ENCODE assay signal across 8 cellular contexts in the genomic region with DNA sequence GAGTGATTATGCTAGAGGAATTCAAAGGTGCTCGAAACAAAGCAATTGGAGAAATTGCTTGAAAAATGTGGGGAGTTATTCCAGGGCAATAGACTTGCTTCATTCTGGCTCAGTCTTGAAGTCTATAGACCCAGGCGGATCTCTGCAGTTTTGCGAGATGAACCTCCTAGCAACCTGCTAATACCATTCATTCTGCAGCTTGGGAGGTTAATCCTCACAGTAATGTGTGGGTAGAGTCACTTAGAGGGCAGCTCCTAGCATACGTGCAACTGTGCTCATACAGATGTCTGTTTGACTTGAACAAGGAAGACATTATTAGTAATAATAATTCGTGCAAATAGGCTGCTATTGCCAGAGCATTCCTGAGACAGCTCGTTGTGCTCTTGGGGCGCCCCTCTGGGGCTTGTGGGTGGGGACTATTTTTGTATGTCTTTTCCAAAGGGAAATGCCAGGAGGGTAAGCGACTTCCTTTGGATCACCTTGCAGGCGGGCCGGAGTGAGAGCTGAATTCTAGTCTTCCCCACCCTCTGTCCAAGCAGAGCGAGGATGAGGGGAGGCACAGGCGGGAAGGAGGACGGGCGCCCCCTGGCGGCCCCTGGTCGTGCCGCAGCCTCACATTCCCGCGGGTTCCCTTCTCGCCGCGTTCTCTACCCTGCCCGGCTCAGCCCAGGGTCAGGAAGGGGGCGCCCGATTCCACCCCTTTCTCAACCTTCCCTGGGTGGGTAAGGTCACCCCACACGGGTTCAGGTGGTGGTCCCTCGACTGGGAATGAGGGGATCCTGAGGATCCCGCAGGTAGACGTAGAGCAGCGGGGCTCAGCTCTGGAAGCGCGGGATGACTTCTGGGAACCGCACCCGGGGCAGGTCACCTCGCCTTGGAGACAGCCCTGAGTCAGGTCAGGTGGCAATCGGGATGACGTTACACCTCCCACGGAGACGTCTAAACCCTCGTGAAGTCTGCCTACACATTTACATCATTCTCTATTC.
DNase-seq lines count a peak whose midpoint lies in the region; ATAC-seq and TF ChIP-seq lines count a peak whose summit lies in the region.

No MANE protein-coding gene starts in this region.

- TF ChIP-seq CTCF in chondrocyte (IDR thresholded peaks at IDR 0.05) (peak; percentile 32), natural killer cell (IDR thresholded peaks at IDR 0.05) (peak; percentile 87)

- intact Hi-C loops in natural killer cell (cut with micrococcal nuclease): loop anchor here (2.0 to 5.0 kb wide), 2 partner anchors 99 to 388 kb away; no protein-coding TSS in a partner anchor

- H3K36me3 Mint-ChIP-seq in chondrocyte (ENCODE audit: low read depth): no peaks in the 10 kb centered on the region
- no peaks in the 10 kb centered on the region for H3K36me3 Mint-ChIP-seq in natural killer cell

- H3K4me1 Mint-ChIP-seq in chondrocyte (ENCODE audit: low read depth) (no peaks in the 10 kb centered on the region), natural killer cell (no peaks in the 10 kb centered on the region)

- ATAC-seq in GM19023 (IDR thresholded peaks at IDR 0.05; ENCODE audit: unreplicated experiment) (peak; percentile 92), HG03095 (IDR thresholded peaks at IDR 0.05; ENCODE audit: unreplicated experiment) (peak; percentile 92), natural killer cell (peak; percentile 38 to 72 (median 53)), HG03097 (IDR thresholded peaks at IDR 0.05; ENCODE audit: low FRiP score, unreplicated experiment) (no peak)

- no peaks in the 10 kb centered on the region for H3K9me3 Mint-ChIP-seq in chondrocyte (ENCODE audit: low read depth)
- H3K9me3 Mint-ChIP-seq in natural killer cell: no peaks in the 10 kb centered on the region

- no peak overlapping the region for H3K4me3 Mint-ChIP-seq in chondrocyte (ENCODE audit: unreplicated experiment)
- no peak overlapping the region for H3K4me3 Mint-ChIP-seq in natural killer cell

- H3K27me3 Mint-ChIP-seq in chondrocyte (ENCODE audit: low read depth) (peaks cover 12% of the 10 kb centered on the region), natural killer cell (ENCODE audit: low read depth in 2 of 2) (peaks cover 16 to 20% of the 10 kb centered on the region in 2 donors)

- in situ Hi-C loops in ACHN (cut with HindIII; ENCODE audit: low pct_ligation_motif_present, low pct_unique_long_range_greater_than_20kb, low sequenced_read_pairs): no loop called here

- DNase-seq in ACHN: peak; percentile 15
- peak; percentile 10 to 47 (median 32) for DNase-seq in T-helper 2 cell
- DNase-seq in chondrocyte (ENCODE audit: low spot score): no peak
- peak; percentile 27 for DNase-seq in natural killer cell
- no peak for DNase-seq in HuH-7.5 (ENCODE audit: low spot score)

- H3K27ac Mint-ChIP-seq in chondrocyte (ENCODE audit: unreplicated experiment): no peak overlapping the region
- H3K27ac Mint-ChIP-seq in natural killer cell: no peak overlapping the region

Comparison
In these comparisons a context has a peak if more than half of its experiments do, and no peak if none do; other contexts are left out.
1. DNase-seq: peak in ACHN (single experiment), T-helper 2 cell (5 of 5) and natural killer cell (single experiment); none in chondrocyte (single experiment) and HuH-7.5 (single experiment).